ENCODE assay signal across 9 cellular contexts in genomic region chr13:42424182-42424581, GRCh38.
"Had no signal": no experiment of that assay in that cellular context is flagged by ENCODE, and none has a peak within 500 bp of the region (broad histone marks: within the 10 kb centered on the region; RNA-seq: fewer than 3 reads in every experiment).

No MANE protein-coding gene starts in this region.

- H3K27ac Mint-ChIP-seq: HFFc6 had no signal

- H3K4me3 Mint-ChIP-seq: HFFc6 had no signal

- H3K9ac ChIP-seq: GM23248, KMS-11 had no signal

- H3K9me3 Mint-ChIP-seq: HFFc6 had no signal

- H3K4me1 ChIP-seq: HAP-1 had no signal

- H3K4me3 ChIP-seq: GM23248, HAP-1 had no signal

- H3K36me3 ChIP-seq: HAP-1 had no signal

- DNase-seq: GM23248, GOT3, H7, HFFc6, IMR-90, KBM-7 had no signal

- H3K27ac ChIP-seq: GM23248, HL-60, KMS-11 had no signal
